10 cellular contexts compared by ENCODE assay signal in the genomic region with DNA sequence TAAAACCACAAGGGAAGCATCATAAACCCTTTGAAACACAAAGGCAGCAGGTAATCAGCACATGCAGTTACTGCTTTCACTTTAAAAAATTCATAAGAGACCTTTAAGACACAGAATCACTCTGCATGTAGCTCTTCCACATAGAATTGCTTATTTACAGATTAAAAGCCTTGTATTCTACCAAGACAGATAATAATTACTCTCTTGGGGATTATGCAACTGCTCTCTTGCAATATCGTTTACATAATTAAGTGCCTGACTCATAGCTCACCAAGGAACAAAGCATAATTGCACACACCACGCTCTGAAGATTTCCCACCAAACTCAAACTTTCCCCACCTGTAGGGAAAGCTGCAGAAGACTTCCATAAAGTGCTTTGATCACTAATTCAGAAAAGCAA.
DNase-seq lines count a peak whose midpoint lies in the region; ATAC-seq and TF ChIP-seq lines count a peak whose summit lies in the region.
"Had no signal": no experiment of that assay in that cellular context is flagged by ENCODE, and none has a peak within 500 bp of the region (broad histone marks: within the 10 kb centered on the region; RNA-seq: fewer than 3 reads in every experiment).

No MANE protein-coding gene starts in this region.

- H4K91ac ChIP-seq in IMR-90 (ENCODE audit: insufficient read depth, low read depth, low read length), result no peak overlapping the region

- DNase-seq in COLO829 (ENCODE audit: low spot score) (peak; percentile 15), IMR-90 (peak; percentile 21), SKM-1 treated with dmso at 0.1 percent for 144 hours (lab: John Stamatoyannopoulos, UW; ENCODE audit: unreplicated experiment) (peak; percentile 78), lung (ENCODE audit: low spot score) (no peak), NCI-H2196 (lab: John Stamatoyannopoulos, UW; ENCODE audit: unreplicated experiment) (no peak), progenitor cell of endocrine pancreas (ENCODE audit: low spot score, unreplicated experiment) (no peak)
- DNase-seq in activated naive CD4-positive, alpha-beta T cell treated with anti-CD3 and anti-CD28 coated beads, Interleukin-2, amount 50 U/mL, for 72 hours (ENCODE audit: low spot score in 2 of 2), result no peak
- DNase-seq: activated CD4-positive, alpha-beta T cell treated with anti-CD3 and anti-CD28 coated beads, Interleukin-2, amount 50 U/mL, for 1 hour; NCI-H187 treated with DMSO at 0.1 percent for 48 hours had no signal

- H4K5ac ChIP-seq in IMR-90 (ENCODE audit: low read depth, low read length), result no peak overlapping the region

- TF ChIP-seq RAD21 in IMR-90 (IDR thresholded peaks at IDR 0.05; ENCODE audit: low read length), result no peak

- no peaks in the 10 kb centered on the region for H3K36me3 Mint-ChIP-seq in progenitor cell of endocrine pancreas (ENCODE audit: insufficient read depth)
- peaks cover 9 to 10% of the 10 kb centered on the region in 2 donors for H3K36me3 Mint-ChIP-seq in activated naive CD4-positive, alpha-beta T cell treated with anti-CD3 and anti-CD28 coated beads, Interleukin-2, amount 50 U/mL, for 72 hours

- in situ Hi-C loops in IMR-90 (cut with MboI; ENCODE audit: low sequenced_read_pairs), result no loop called here

- no peaks in the 10 kb centered on the region for H3K79me1 ChIP-seq in IMR-90 (ENCODE audit: low read depth in 1 of 2, low read length in 2 of 2)

- H3K36me3 ChIP-seq in IMR-90 (ENCODE audit: control insufficient read depth, insufficient read depth, low read length) (no peaks in the 10 kb centered on the region), lung (ENCODE audit: control insufficient read depth in 2 of 2, insufficient read depth in 2 of 2, low read length in 2 of 2) (no peaks in the 10 kb centered on the region)

- CTCF ChIA-PET in IMR-90 (lab: Yijun Ruan, JAX), result interaction anchor here (0.6 kb wide), 1 partner anchor 338 kb away, joined by 3 read pairs; no protein-coding TSS in a partner anchor

- H3K4me1 ChIP-seq in IMR-90 (ENCODE audit: control insufficient read depth, insufficient read depth, low read length), result no peaks in the 10 kb centered on the region
- peaks cover 0 to 1% of the 10 kb centered on the region in 2 donors for H3K4me1 ChIP-seq in lung (ENCODE audit: control insufficient read depth in 2 of 2, insufficient read depth in 2 of 2, low read length in 2 of 2)

- no peaks in the 10 kb centered on the region for H3K9me3 Mint-ChIP-seq in progenitor cell of endocrine pancreas (ENCODE audit: low read depth)
- H3K9me3 Mint-ChIP-seq in activated naive CD4-positive, alpha-beta T cell treated with anti-CD3 and anti-CD28 coated beads, Interleukin-2, amount 50 U/mL, for 72 hours, result peaks cover 0 to 20% of the 10 kb centered on the region in 2 donors

- H2BK20ac ChIP-seq in IMR-90 (ENCODE audit: low read depth, low read length), result no peak overlapping the region

- H2BK120ac ChIP-seq in IMR-90 (ENCODE audit: low read depth, low read length), result no peak overlapping the region

- H3K4me3 ChIP-seq in IMR-90 (ENCODE audit: insufficient read depth, low read depth, low read length) (no peak overlapping the region), lung (no peak overlapping the region)

- no peak overlapping the region for H3K23ac ChIP-seq in IMR-90 (ENCODE audit: low read depth, low read length)

- H3K27ac Mint-ChIP-seq in progenitor cell of endocrine pancreas, result no peak overlapping the region
- H3K27ac Mint-ChIP-seq in activated naive CD4-positive, alpha-beta T cell treated with anti-CD3 and anti-CD28 coated beads, Interleukin-2, amount 50 U/mL, for 72 hours, result no peak overlapping the region

- no peak overlapping the region for H2BK5ac ChIP-seq in IMR-90 (ENCODE audit: low read depth, low read length, poor library complexity, severe bottlenecking)

- no peak overlapping the region for H2AFZ ChIP-seq in IMR-90 (replicated peaks; ENCODE audit: low read length, poor library complexity)

- no CpG with 5 or more reads among the region's 2 CpGs for WGBS in IMR-90 (ENCODE audit: extremely low coverage in 2 of 2, insufficient read length in 1 of 2), 2 experiments
- 11 to 14% methylated on average over 2 of the region's 2 CpGs for WGBS in lung, 2 donors

- no peak overlapping the region for H3K4ac ChIP-seq in IMR-90 (ENCODE audit: low read depth, low read length)

- dilution Hi-C loops in IMR-90 (cut with HindIII; ENCODE audit: low sequenced_read_pairs, unreplicated experiment), result no loop called here

- H3K18ac ChIP-seq in IMR-90 (ENCODE audit: low read depth, low read length), result no peak overlapping the region

- H2BK15ac ChIP-seq in IMR-90 (ENCODE audit: low read depth, low read length), result no peak overlapping the region

- peaks cover 28% of the 10 kb centered on the region for H3K27me3 Mint-ChIP-seq in progenitor cell of endocrine pancreas

- H2AK5ac ChIP-seq in IMR-90 (ENCODE audit: low read depth, low read length), result no peak overlapping the region

- no peak overlapping the region for H4K8ac ChIP-seq in IMR-90 (ENCODE audit: low read depth in 2 of 2, low read length in 2 of 2)

- no peak overlapping the region for H3K4me3 Mint-ChIP-seq in progenitor cell of endocrine pancreas (ENCODE audit: low read depth)

- intact Hi-C loops in IMR-90 (cut with micrococcal nuclease), result no loop called here

- no peak overlapping the region for H2AK9ac ChIP-seq in IMR-90 (replicated peaks; ENCODE audit: low read depth, low read length, poor library complexity)

- H4K20me1 ChIP-seq in IMR-90 (ENCODE audit: insufficient read depth, low read length), result no peaks in the 10 kb centered on the region

- H3K9ac ChIP-seq in IMR-90 (ENCODE audit: low read depth, low read length), result no peak overlapping the region

- H3K14ac ChIP-seq in IMR-90 (replicated peaks; ENCODE audit: low read depth, low read length), result no peak overlapping the region

- POLR2A ChIA-PET in IMR-90 (lab: Charles Lee; ENCODE audit: unreplicated experiment), result no interaction called here

- H3K27ac ChIP-seq in IMR-90 (ENCODE audit: insufficient read depth, low read length) (no peak overlapping the region), lung (ENCODE audit: low read depth in 1 of 2, low read length in 1 of 2) (no peak overlapping the region)

- H3K27me3 ChIP-seq in IMR-90 (ENCODE audit: control insufficient read depth, insufficient read depth, low read length) (no peaks in the 10 kb centered on the region), lung (ENCODE audit: control insufficient read depth, insufficient read depth) (no peaks in the 10 kb centered on the region)

- H3K9me3 ChIP-seq in IMR-90 (ENCODE audit: control insufficient read depth, insufficient read depth, low read length) (no peaks in the 10 kb centered on the region), lung (ENCODE audit: control insufficient read depth in 2 of 2, insufficient read depth in 1 of 2, low read length in 1 of 2) (no peaks in the 10 kb centered on the region)

- no peak overlapping the region for H3K56ac ChIP-seq in IMR-90 (ENCODE audit: extremely low read depth, insufficient read depth, low read length)

- no peaks in the 10 kb centered on the region for H3K9me1 ChIP-seq in IMR-90 (ENCODE audit: insufficient read depth, low read length)

- no peak for TF ChIP-seq CTCF in IMR-90 (conservative IDR thresholded peaks at IDR 0.05; ENCODE audit: low read depth, low read length)
- TF ChIP-seq CTCF in lung (IDR thresholded peaks at IDR 0.05; ENCODE audit: control extremely low read depth, extremely low read depth), result no peak
- TF ChIP-seq CTCF in progenitor cell of endocrine pancreas (IDR thresholded peaks at IDR 0.05; ENCODE audit: unreplicated experiment), result no peak

- no peak overlapping the region for H3K4me2 ChIP-seq in IMR-90 (ENCODE audit: low read depth, low read length)

- no peaks in the 10 kb centered on the region for H3K4me1 Mint-ChIP-seq in progenitor cell of endocrine pancreas (ENCODE audit: low read depth)

- no TSS peak for BruUV-seq in IMR-90 (replicated peaks; lab: Mats Ljungman, UMichigan)

- peak; percentile 44; the same call in 1 of the 2 replicates for ATAC-seq in IMR-90 (ENCODE audit: low read depth)
- ATAC-seq in lung (ENCODE audit: insufficient read depth, low FRiP score), result peak; percentile 63
- ATAC-seq in HG03460 (IDR thresholded peaks at IDR 0.05; ENCODE audit: unreplicated experiment), result no peak
- no peak for ATAC-seq in activated naive CD4-positive, alpha-beta T cell treated with anti-CD3 and anti-CD28 coated beads, Interleukin-2, amount 50 U/mL, for 72 hours

- TF ChIP-seq POLR2A in IMR-90 (IDR thresholded peaks at IDR 0.05; ENCODE audit: low read depth, low read length), result no peak

TF ChIP-seq in IMR-90, 13 proteins besides CTCF, POLR2A, EP300 and RAD21:
- TF ChIP-seq CHD1 (IDR thresholded peaks at IDR 0.05; ENCODE audit: low read depth, low read length), result no peak
- peak; percentile 71 for TF ChIP-seq CEBPB (IDR thresholded peaks at IDR 0.05; ENCODE audit: low read depth, low read length)
TF ChIP-seq in IMR-90: peak in this region for 1.

Comparison
In these comparisons a context has a peak if more than half of its experiments do, and no peak if none do; other contexts are left out.
1. DNase-seq: peak in COLO829 (single experiment), IMR-90 (single experiment) and SKM-1 treated with dmso at 0.1 percent for 144 hours (single experiment); none in lung (single experiment), NCI-H2196 (single experiment), progenitor cell of endocrine pancreas (single experiment) and activated naive CD4-positive, alpha-beta T cell treated with anti-CD3 and anti-CD28 coated beads, Interleukin-2, amount 50 U/mL, for 72 hours (0 of 2).
2. ATAC-seq: peak in IMR-90 (single experiment) and lung (single experiment); none in HG03460 (single experiment) and activated naive CD4-positive, alpha-beta T cell treated with anti-CD3 and anti-CD28 coated beads, Interleukin-2, amount 50 U/mL, for 72 hours (0 of 2).